In the genomic region with DNA sequence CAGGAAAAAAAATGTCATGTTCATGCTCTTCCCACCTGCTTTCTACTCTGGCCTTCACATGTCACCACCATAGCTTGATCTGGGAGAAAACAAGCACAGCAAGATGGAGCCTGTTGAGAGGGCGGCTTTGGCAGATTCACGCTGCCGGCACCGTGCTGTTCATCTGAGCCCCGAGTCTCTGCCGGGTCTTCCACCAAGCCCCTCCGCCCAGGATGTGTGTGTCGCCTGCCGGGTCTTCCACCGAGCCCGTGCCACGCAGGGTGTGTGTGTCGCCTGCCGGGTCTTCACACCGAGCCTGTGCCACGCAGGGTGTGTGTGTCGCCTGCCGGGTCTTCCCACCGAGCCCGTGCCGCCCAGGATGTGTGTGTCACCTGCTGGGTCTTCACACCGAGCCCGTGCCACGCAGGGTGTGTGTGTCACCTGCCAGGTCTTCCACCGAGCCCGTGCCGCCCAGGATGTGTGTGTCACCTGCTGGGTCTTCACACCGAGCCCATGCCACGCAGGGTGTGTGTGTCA, we compare ENCODE assay signal across 8 cellular contexts.
DNase-seq lines count a peak whose midpoint lies in the region; ATAC-seq and TF ChIP-seq lines count a peak whose summit lies in the region.
"Not testable (repeated sequence)": the region's sequence is repeated elsewhere in the genome, so short reads cannot be mapped to it uniquely, and the experiment has no call there.

No MANE protein-coding gene starts in this region.

- not testable (repeated sequence) for H3K4me3 Mint-ChIP-seq in CD14-positive monocyte; activated CD4-positive, alpha-beta memory T cell treated with anti-CD3 and anti-CD28 coated beads, Interleukin-2, amount 10 ng/mL, durations not matched to agents 7 days and 5 days; activated T-helper 2 cell treated with anti-CD3 and anti-CD28 coated beads, Interferon-gamma antibody, Interleukin-2, Interleukin-4, amounts not matched to agents 10 μg/mL and 5 μg/mL and 100 μg/mL, durations not matched to agents 14 hours and 24 hours and 36 hours (ENCODE audit: low read depth); activated naive CD8-positive, alpha-beta T cell treated with anti-CD3 and anti-CD28 coated beads, Interleukin-2, amount 10 ng/mL, durations not matched to agents 7 days and 5 days; stimulated activated naive CD8-positive, alpha-beta T cell treated with anti-CD3 and anti-CD28 coated beads, Interleukin-15, Interleukin-2, amounts not matched to agents 100 ng/mL and 50 ng/mL, for 24 hours
- peak overlapping the region in 1 of 3 donors; percentile 8 for H3K4me3 Mint-ChIP-seq in T-cell

- not testable (repeated sequence) for H3K9me3 ChIP-seq in right lobe of liver

- H3K4me1 Mint-ChIP-seq in CD14-positive monocyte (peaks cover 46% of the 10 kb centered on the region), T-cell (peaks cover 51 to 70% (median 56%) of the 10 kb centered on the region in 3 donors)
- H3K4me1 Mint-ChIP-seq in activated CD4-positive, alpha-beta memory T cell treated with anti-CD3 and anti-CD28 coated beads, Interleukin-2, amount 10 ng/mL, durations not matched to agents 7 days and 5 days: peaks cover 79% of the 10 kb centered on the region
- H3K4me1 Mint-ChIP-seq in activated T-helper 2 cell treated with anti-CD3 and anti-CD28 coated beads, Interferon-gamma antibody, Interleukin-2, Interleukin-4, amounts not matched to agents 10 μg/mL and 5 μg/mL and 100 μg/mL, durations not matched to agents 14 hours and 24 hours and 36 hours (ENCODE audit: low read depth): peaks cover 64% of the 10 kb centered on the region
- peaks cover 58% of the 10 kb centered on the region for H3K4me1 Mint-ChIP-seq in activated naive CD8-positive, alpha-beta T cell treated with anti-CD3 and anti-CD28 coated beads, Interleukin-2, amount 10 ng/mL, durations not matched to agents 7 days and 5 days
- peaks cover 84% of the 10 kb centered on the region for H3K4me1 Mint-ChIP-seq in stimulated activated naive CD8-positive, alpha-beta T cell treated with anti-CD3 and anti-CD28 coated beads, Interleukin-15, Interleukin-2, amounts not matched to agents 100 ng/mL and 50 ng/mL, for 24 hours (ENCODE audit: low read depth)

- H3K4me1 ChIP-seq in right lobe of liver: not testable (repeated sequence)

- H3K27ac ChIP-seq in right lobe of liver: not testable (repeated sequence)

- not testable (repeated sequence) for TF ChIP-seq CTCF in CD14-positive monocyte (IDR thresholded peaks at IDR 0.05); right lobe of liver (IDR thresholded peaks at IDR 0.05)

- TF ChIP-seq POLR2A in right lobe of liver (IDR thresholded peaks at IDR 0.05): not testable (repeated sequence)

- peak overlapping the region in 2 of 7 donors; percentile 28 to 33 for H3K27ac Mint-ChIP-seq in CD14-positive monocyte
- peak overlapping the region; percentile 6 to 46 for H3K27ac Mint-ChIP-seq in T-cell
- H3K27ac Mint-ChIP-seq in activated CD4-positive, alpha-beta memory T cell treated with anti-CD3 and anti-CD28 coated beads, Interleukin-2, amount 10 ng/mL, durations not matched to agents 7 days and 5 days: peak overlapping the region; percentile 62
- H3K27ac Mint-ChIP-seq in activated T-helper 2 cell treated with anti-CD3 and anti-CD28 coated beads, Interferon-gamma antibody, Interleukin-2, Interleukin-4, amounts not matched to agents 10 μg/mL and 5 μg/mL and 100 μg/mL, durations not matched to agents 14 hours and 24 hours and 36 hours: peak overlapping the region; percentile 42
- H3K27ac Mint-ChIP-seq in activated naive CD8-positive, alpha-beta T cell treated with anti-CD3 and anti-CD28 coated beads, Interleukin-2, amount 10 ng/mL, durations not matched to agents 7 days and 5 days: peak overlapping the region; percentile 56
- H3K27ac Mint-ChIP-seq in stimulated activated naive CD8-positive, alpha-beta T cell treated with anti-CD3 and anti-CD28 coated beads, Interleukin-15, Interleukin-2, amounts not matched to agents 100 ng/mL and 50 ng/mL, for 24 hours: peak overlapping the region; percentile 55

- H3K9me3 Mint-ChIP-seq in CD14-positive monocyte; T-cell; activated CD4-positive, alpha-beta memory T cell treated with anti-CD3 and anti-CD28 coated beads, Interleukin-2, amount 10 ng/mL, durations not matched to agents 7 days and 5 days; activated T-helper 2 cell treated with anti-CD3 and anti-CD28 coated beads, Interferon-gamma antibody, Interleukin-2, Interleukin-4, amounts not matched to agents 10 μg/mL and 5 μg/mL and 100 μg/mL, durations not matched to agents 14 hours and 24 hours and 36 hours; activated naive CD8-positive, alpha-beta T cell treated with anti-CD3 and anti-CD28 coated beads, Interleukin-2, amount 10 ng/mL, durations not matched to agents 7 days and 5 days; stimulated activated naive CD8-positive, alpha-beta T cell treated with anti-CD3 and anti-CD28 coated beads, Interleukin-15, Interleukin-2, amounts not matched to agents 100 ng/mL and 50 ng/mL, for 24 hours: not testable (repeated sequence)

- DNase-seq in CD14-positive monocyte (ENCODE audit: low spot score) (peak; percentile 10), left cardiac atrium (peak; percentile 13), right lobe of liver (peak; percentile 9 to 38 (median 29))
- not testable (repeated sequence) for DNase-seq in T-cell; activated CD4-positive, alpha-beta memory T cell treated with anti-CD3 and anti-CD28 coated beads, Interleukin-2, amount 10 ng/mL, durations not matched to agents 7 days and 5 days; activated T-helper 2 cell treated with anti-CD3 and anti-CD28 coated beads, Interferon-gamma antibody, Interleukin-2, Interleukin-4, amounts not matched to agents 10 μg/mL and 5 μg/mL and 100 μg/mL, durations not matched to agents 14 hours and 24 hours and 36 hours (ENCODE audit: low spot score); activated naive CD8-positive, alpha-beta T cell treated with anti-CD3 and anti-CD28 coated beads, Interleukin-2, amount 10 ng/mL, durations not matched to agents 7 days and 5 days

- H3K36me3 ChIP-seq in right lobe of liver: not testable (repeated sequence)

- not testable (repeated sequence) for H3K27me3 ChIP-seq in right lobe of liver

- H3K36me3 Mint-ChIP-seq in CD14-positive monocyte (peaks cover 22 to 26% of the 10 kb centered on the region in 2 donors), T-cell (peaks cover 21% of the 10 kb centered on the region)
- H3K36me3 Mint-ChIP-seq in activated CD4-positive, alpha-beta memory T cell treated with anti-CD3 and anti-CD28 coated beads, Interleukin-2, amount 10 ng/mL, durations not matched to agents 7 days and 5 days (ENCODE audit: low read depth): peaks cover 49% of the 10 kb centered on the region
- peaks cover 45% of the 10 kb centered on the region for H3K36me3 Mint-ChIP-seq in activated T-helper 2 cell treated with anti-CD3 and anti-CD28 coated beads, Interferon-gamma antibody, Interleukin-2, Interleukin-4, amounts not matched to agents 10 μg/mL and 5 μg/mL and 100 μg/mL, durations not matched to agents 14 hours and 24 hours and 36 hours (ENCODE audit: low read depth)
- peaks cover 29% of the 10 kb centered on the region for H3K36me3 Mint-ChIP-seq in activated naive CD8-positive, alpha-beta T cell treated with anti-CD3 and anti-CD28 coated beads, Interleukin-2, amount 10 ng/mL, durations not matched to agents 7 days and 5 days
- peaks cover 34% of the 10 kb centered on the region for H3K36me3 Mint-ChIP-seq in stimulated activated naive CD8-positive, alpha-beta T cell treated with anti-CD3 and anti-CD28 coated beads, Interleukin-15, Interleukin-2, amounts not matched to agents 100 ng/mL and 50 ng/mL, for 24 hours (ENCODE audit: low read depth)

- not testable (repeated sequence) for ATAC-seq in T-cell (replicated peaks in 1 of 4); activated naive CD8-positive, alpha-beta T cell treated with anti-CD3 and anti-CD28 coated beads, Interleukin-2, amount 10 ng/mL, durations not matched to agents 7 days and 5 days (ENCODE audit: low read depth); left cardiac atrium; right lobe of liver

- intact Hi-C loops in CD14-positive monocyte (cut with micrococcal nuclease); right lobe of liver (cut with DNase I): not testable (repeated sequence)
- intact Hi-C loops in activated T-helper 2 cell treated with anti-CD3 and anti-CD28 coated beads, Interferon-gamma antibody, Interleukin-2, Interleukin-4, amounts not matched to agents 10 μg/mL and 5 μg/mL and 100 μg/mL, durations not matched to agents 14 hours and 24 hours and 36 hours (cut with micrococcal nuclease): loop anchor here (5.0 kb wide), 2 partner anchors 62 to 228 kb away; no protein-coding TSS in a partner anchor
- intact Hi-C loops in left cardiac atrium (cut with DNase I): loop anchor here in 1 of 2 donors (10.0 kb wide), 1 partner anchor 89 kb away; no protein-coding TSS in a partner anchor

- not testable (repeated sequence) for H3K4me3 ChIP-seq in right lobe of liver

- WGBS in right lobe of liver (ENCODE audit: insufficient coverage, low coverage, low lambda C conversion rate, missing lambda C conversion rate): no CpG with 5 or more reads among the region's 29 CpGs

- CTCF ChIA-PET in T-cell (lab: Charles Lee); activated CD4-positive, alpha-beta memory T cell treated with anti-CD3 and anti-CD28 coated beads, Interleukin-2, amount 10 ng/mL, durations not matched to agents 7 days and 5 days (lab: Charles Lee): not testable (repeated sequence)

- POLR2A ChIA-PET in T-cell (lab: Charles Lee); activated naive CD8-positive, alpha-beta T cell treated with anti-CD3 and anti-CD28 coated beads, Interleukin-2, amount 10 ng/mL, durations not matched to agents 7 days and 5 days (lab: Charles Lee): not testable (repeated sequence)
- POLR2A ChIA-PET in activated CD4-positive, alpha-beta memory T cell treated with anti-CD3 and anti-CD28 coated beads, Interleukin-2, amount 10 ng/mL, durations not matched to agents 7 days and 5 days (lab: Charles Lee): interaction anchor here (1.2 kb wide), 1 partner anchor 14 kb away, joined by 3 read pairs; no protein-coding TSS in a partner anchor

- not testable (repeated sequence) for H3K27me3 Mint-ChIP-seq in CD14-positive monocyte (ENCODE audit: low read depth in 3 of 3); T-cell; activated CD4-positive, alpha-beta memory T cell treated with anti-CD3 and anti-CD28 coated beads, Interleukin-2, amount 10 ng/mL, durations not matched to agents 7 days and 5 days; activated T-helper 2 cell treated with anti-CD3 and anti-CD28 coated beads, Interferon-gamma antibody, Interleukin-2, Interleukin-4, amounts not matched to agents 10 μg/mL and 5 μg/mL and 100 μg/mL, durations not matched to agents 14 hours and 24 hours and 36 hours (ENCODE audit: low read depth); activated naive CD8-positive, alpha-beta T cell treated with anti-CD3 and anti-CD28 coated beads, Interleukin-2, amount 10 ng/mL, durations not matched to agents 7 days and 5 days; stimulated activated naive CD8-positive, alpha-beta T cell treated with anti-CD3 and anti-CD28 coated beads, Interleukin-15, Interleukin-2, amounts not matched to agents 100 ng/mL and 50 ng/mL, for 24 hours
